1 cellular context compared by ENCODE assay signal in genomic region chr3:11770477-11771381, GRCh38.
TF ChIP-seq lines count a peak whose summit lies in the region.

No MANE protein-coding gene starts in this region.

TF ChIP-seq in K562, 482 proteins besides CTCF, POLR2A, EP300 and RAD21 (continued from another document and continues in another):
- TF ChIP-seq MGA (IDR thresholded peaks at IDR 0.05) (peak; percentile 96), E4F1 (CRISPR knock-in tag; IDR thresholded peaks at IDR 0.05; ENCODE audit: borderline replicate concordance) (no peak), CBFA2T2 (conservative IDR thresholded peaks at IDR 0.05) (no peak), MBD1 (CRISPR knock-in tag; IDR thresholded peaks at IDR 0.05) (no peak), MEIS2 (IDR thresholded peaks at IDR 0.05; ENCODE audit: partially characterized antibody) (peak; percentile 21), IRF2 (CRISPR knock-in tag; IDR thresholded peaks at IDR 0.05) (no peak), NFIC (IDR thresholded peaks at IDR 0.05) (no peak), TAF1 (IDR thresholded peaks at IDR 0.05; ENCODE audit: control insufficient read depth, extremely low read depth, insufficient read depth, low read length, severe bottlenecking) (no peak), STAT5A (IDR thresholded peaks at IDR 0.05; ENCODE audit: borderline replicate concordance, low read length) (no peak), BCL6 (CRISPR knock-in tag; IDR thresholded peaks at IDR 0.05) (no peak), HIVEP1 (CRISPR knock-in tag; IDR thresholded peaks at IDR 0.05) (no peak), ZNF512 (tag; IDR thresholded peaks at IDR 0.05) (no peak), FOXP1 (CRISPR knock-in tag; IDR thresholded peaks at IDR 0.05) (no peak), EHMT2 (IDR thresholded peaks at IDR 0.05) (no peak), HDAC1 (IDR thresholded peaks at IDR 0.05) (no peak), ZNF253 (CRISPR knock-in tag; conservative IDR thresholded peaks at IDR 0.05) (no peak), NR4A1 (CRISPR knock-in tag; IDR thresholded peaks at IDR 0.05) (no peak), NR4A1 (tag; IDR thresholded peaks at IDR 0.05) (no peak), TFE3 (CRISPR knock-in tag; IDR thresholded peaks at IDR 0.05) (no peak), FIP1L1 (IDR thresholded peaks at IDR 0.05; ENCODE audit: low read depth, low read length, poor library complexity, severe bottlenecking) (no peak), POLR2B (IDR thresholded peaks at IDR 0.05; ENCODE audit: low read depth, partially characterized antibody) (no peak), HDGF (IDR thresholded peaks at IDR 0.05) (no peak), MCM2 (IDR thresholded peaks at IDR 0.05; ENCODE audit: low read depth) (no peak), KDM4B (IDR thresholded peaks at IDR 0.05; ENCODE audit: borderline replicate concordance in 2 of 2, low read depth in 1 of 2) (no peak), TCF7L2 (IDR thresholded peaks at IDR 0.05; ENCODE audit: low read depth, low read length) (0 out of 2 replicates have a peak, but pooled peaks have one; percentile 28), ZNF668 (CRISPR knock-in tag; IDR thresholded peaks at IDR 0.05) (no peak), ZKSCAN3 (CRISPR knock-in tag; IDR thresholded peaks at IDR 0.05) (no peak), TEAD4 (IDR thresholded peaks at IDR 0.05; ENCODE audit: low read length) (peak; percentile 70), TEAD4 (CRISPR knock-in tag; IDR thresholded peaks at IDR 0.05; ENCODE audit: borderline replicate concordance) (no peak), MED1 (CRISPR knock-in tag; IDR thresholded peaks at IDR 0.05; ENCODE audit: borderline replicate concordance) (no peak), HSF4 (CRISPR knock-in tag; IDR thresholded peaks at IDR 0.05; ENCODE audit: borderline replicate concordance) (no peak), RBM25 (IDR thresholded peaks at IDR 0.05; ENCODE audit: low read depth, low read length, severe bottlenecking) (no peak), UBTF (IDR thresholded peaks at IDR 0.05; ENCODE audit: borderline replicate concordance in 1 of 2, low read depth in 2 of 2, low read length in 2 of 2) (0 out of 4 replicates have a peak, but pooled peaks of 1 of the 2 experiments have one; percentile 26), ZSCAN32 (CRISPR knock-in tag; IDR thresholded peaks at IDR 0.05) (no peak)
